1 cellular context compared by ENCODE assay signal in genomic region chr6:31541059-31541657, GRCh38.
TF ChIP-seq lines count a peak whose summit lies in the region.

No MANE protein-coding gene starts in this region.

TF ChIP-seq in endothelial cell of umbilical vein, 7 proteins besides CTCF, POLR2A, EP300 and RAD21:
- TF ChIP-seq EZH2 (IDR thresholded peaks at IDR 0.05; ENCODE audit: borderline replicate concordance, low read depth, low read length, severe bottlenecking), result no peak
- no peak for TF ChIP-seq POLR2AphosphoS5 (IDR thresholded peaks at IDR 0.05; ENCODE audit: insufficient read depth, low read depth, low read length)
- no peak for TF ChIP-seq GATA2 (IDR thresholded peaks at IDR 0.05; ENCODE audit: insufficient read depth, insufficient read length, low read depth, low read length)
- no peak for TF ChIP-seq JUN (IDR thresholded peaks at IDR 0.05; ENCODE audit: borderline replicate concordance, insufficient read depth, insufficient read length, low read depth)
- no peak for TF ChIP-seq MYC (IDR thresholded peaks at IDR 0.05; ENCODE audit: low read depth, low read length)
TF ChIP-seq in endothelial cell of umbilical vein: peak in this region for 0.
